Comparison of ENCODE assay signal across 26 cellular contexts in genomic region chr12:32303171-32303570, GRCh38.
DNase-seq lines count a peak whose midpoint lies in the region; ATAC-seq and TF ChIP-seq lines count a peak whose summit lies in the region.
"Had no signal": no experiment of that assay in that cellular context is flagged by ENCODE, and none has a peak within 500 bp of the region (broad histone marks: within the 10 kb centered on the region; RNA-seq: fewer than 3 reads in every experiment).

No MANE protein-coding gene starts in this region.

- H3K4me3 Mint-ChIP-seq in memory B cell, result no peak overlapping the region
- H3K4me3 Mint-ChIP-seq: CD8-positive, alpha-beta T cell; GM23338; H9; T-cell had no signal

- DNase-seq in Karpas-422, result no peak
- DNase-seq in memory B cell (ENCODE audit: low spot score in 2 of 2), result no peak
- no peak for DNase-seq in activated CD4-positive, alpha-beta T cell treated with anti-CD3 and anti-CD28 coated beads, Interleukin-2, amount 50 U/mL, for 48 hours
- no peak for DNase-seq in adrenal gland
- DNase-seq: C1 segment of cervical spinal cord; CD8-positive, alpha-beta T cell; DMS 273 treated with DMSO at 0.1 percent for 48 hours; DMS79; GF-D8; H9; NCI-H1092; NCI-H1436; NCI-H187; NCI-H2081 treated with DMSO at 0.1 percent for 48 hours; NCI-H2171; NCI-H226; NCI-H510A; NCI-H69; OCI-M1; Peyer's patch; T-cell had no signal

- H3K9me2 ChIP-seq in Karpas-422 (replicated peaks; ENCODE audit: insufficient read depth, low read length), result no peaks in the 10 kb centered on the region

- peak overlapping the region; percentile 53 for H3K27ac Mint-ChIP-seq in memory B cell
- H3K27ac Mint-ChIP-seq: CD8-positive, alpha-beta T cell; GM23338; T-cell had no signal

- H3K4me3 ChIP-seq in BLaER1, result no peak overlapping the region
- no peak overlapping the region for H3K4me3 ChIP-seq in Karpas-422 (ENCODE audit: low read length)
- H3K4me3 ChIP-seq in adrenal gland, result no peak overlapping the region
- H3K4me3 ChIP-seq: GM23338, Peyer's patch had no signal

- TF ChIP-seq CTCF in VCaP (conservative IDR thresholded peaks at IDR 0.05) (no peak), adrenal gland (IDR thresholded peaks at IDR 0.05) (no peak)

- ATAC-seq in memory B cell (ENCODE audit: low read depth) (no peak), GM18858 (IDR thresholded peaks at IDR 0.05; ENCODE audit: unreplicated experiment) (no peak)
- ATAC-seq: CD8-positive, alpha-beta T cell; GM23338; T-cell had no signal

- H3K4me1 Mint-ChIP-seq in memory B cell, result peaks cover 12% of the 10 kb centered on the region

- 85 to 97% (median 92%) methylated on average over 5 of the region's 5 CpGs for whole genome bisulfite sequencing in adrenal gland, 4 donors

- no peaks in the 10 kb centered on the region for H3K9me3 ChIP-seq in BLaER1
- no peaks in the 10 kb centered on the region for H3K9me3 ChIP-seq in Karpas-422 (ENCODE audit: low read length)
- no peaks in the 10 kb centered on the region for H3K9me3 ChIP-seq in adrenal gland (replicated peaks in 1 of 3)
- H3K9me3 ChIP-seq: Peyer's patch had no signal

- H3K9ac ChIP-seq in BLaER1, result 0 out of 2 replicates have a peak overlapping the region, but pooled peaks have one; percentile 15
- H3K9ac ChIP-seq in Karpas-422 (ENCODE audit: low read length), result no peak overlapping the region
- H3K9ac ChIP-seq: KMS-11 had no signal

- H3K4me1 ChIP-seq in BLaER1 (peaks cover 14% of the 10 kb centered on the region), Karpas-422 (ENCODE audit: low read length) (peaks cover 39% of the 10 kb centered on the region), adrenal gland (replicated peaks in 1 of 2) (no peaks in the 10 kb centered on the region)
- H3K4me1 ChIP-seq: Peyer's patch had no signal

- H2AFZ ChIP-seq in Karpas-422 (ENCODE audit: low read length), result no peak overlapping the region
- H2AFZ ChIP-seq: GM23338 had no signal

- no peaks in the 10 kb centered on the region for H3K27me3 Mint-ChIP-seq in memory B cell
- H3K27me3 Mint-ChIP-seq: T-cell had no signal

- intact Hi-C loops in adrenal gland (cut with DNase I), result loop anchor here in 1 of 2 donors (5.0 to 10.0 kb wide), 2 partner anchors 241 to 648 kb away; partner anchors contain the start of gene ETFBKMT

- TF ChIP-seq POLR2A in adrenal gland (IDR thresholded peaks at IDR 0.05), result no peak

- H3K9me3 Mint-ChIP-seq in memory B cell, result no peaks in the 10 kb centered on the region
- H3K9me3 Mint-ChIP-seq: CD8-positive, alpha-beta T cell; GM23338; H9; T-cell had no signal

- H3K27me3 ChIP-seq in BLaER1 (no peaks in the 10 kb centered on the region), Karpas-422 (ENCODE audit: low read length) (no peaks in the 10 kb centered on the region), adrenal gland (no peaks in the 10 kb centered on the region)
- H3K27me3 ChIP-seq: Peyer's patch had no signal

- H3K36me3 ChIP-seq in BLaER1 (peaks cover 20% of the 10 kb centered on the region), Karpas-422 (ENCODE audit: insufficient read depth, low read length) (peaks cover 7% of the 10 kb centered on the region; the same call in 1 of the 2 replicates), adrenal gland (replicated peaks in 1 of 2) (no peaks in the 10 kb centered on the region)
- H3K36me3 ChIP-seq: Peyer's patch had no signal

- H3K4me2 ChIP-seq in BLaER1 (no peak overlapping the region), Karpas-422 (ENCODE audit: low read depth, low read length, poor library complexity, severe bottlenecking) (no peak overlapping the region)
- H3K4me2 ChIP-seq: GM23338, KMS-11 had no signal

- H3K79me2 ChIP-seq in Karpas-422 (ENCODE audit: low read length), result peaks cover 55% of the 10 kb centered on the region

- H3K27ac ChIP-seq in BLaER1 (no peak overlapping the region), Karpas-422 (ENCODE audit: low read length) (peak overlapping the region; percentile 83; the same call in 1 of the 2 replicates), VCaP (peak overlapping the region; percentile 77; the same call in 1 of the 2 replicates), adrenal gland (no peak overlapping the region)
- H3K27ac ChIP-seq: KMS-11, Peyer's patch had no signal

- H4K20me1 ChIP-seq in BLaER1 (no peaks in the 10 kb centered on the region), Karpas-422 (ENCODE audit: insufficient read depth, low read depth, low read length) (no peaks in the 10 kb centered on the region)

- peaks cover 7% of the 10 kb centered on the region for H3K36me3 Mint-ChIP-seq in memory B cell
- H3K36me3 Mint-ChIP-seq: T-cell had no signal

Comparison
In these comparisons a context has a peak if more than half of its experiments do, and no peak if none do; other contexts are left out.
1. H3K27ac ChIP-seq: peak in Karpas-422 (single experiment) and VCaP (single experiment); none in BLaER1 (single experiment) and adrenal gland (0 of 5).